In genomic region chr10:127303105-127303504, GRCh38 we compare ENCODE assay signal across 20 cellular contexts.
"Had no signal": no experiment of that assay in that cellular context is flagged by ENCODE, and none has a peak within 500 bp of the region (broad histone marks: within the 10 kb centered on the region; RNA-seq: fewer than 3 reads in every experiment).

No MANE protein-coding gene starts in this region.

- H3K27me3 Mint-ChIP-seq: activated CD4-positive, alpha-beta memory T cell treated with anti-CD3 and anti-CD28 coated beads for 36 hours had no signal

- H3K4me1 Mint-ChIP-seq: activated naive CD8-positive, alpha-beta T cell treated with anti-CD3 and anti-CD28 coated beads for 36 hours; naive thymus-derived CD8-positive, alpha-beta T cell had no signal

- H3K4me3 Mint-ChIP-seq: activated CD4-positive, alpha-beta memory T cell treated with anti-CD3 and anti-CD28 coated beads for 36 hours; activated naive CD8-positive, alpha-beta T cell treated with anti-CD3 and anti-CD28 coated beads for 36 hours; endodermal cell; immature natural killer cell; mesothelial cell of epicardium; naive thymus-derived CD8-positive, alpha-beta T cell; neural progenitor cell had no signal

- ATAC-seq: naive thymus-derived CD8-positive, alpha-beta T cell; upper lobe of right lung had no signal

- H3K27ac Mint-ChIP-seq: activated CD4-positive, alpha-beta memory T cell treated with anti-CD3 and anti-CD28 coated beads for 36 hours; activated naive CD8-positive, alpha-beta T cell treated with anti-CD3 and anti-CD28 coated beads for 36 hours; endodermal cell; mesothelial cell of epicardium; naive thymus-derived CD8-positive, alpha-beta T cell; neural progenitor cell had no signal

- H3K4me1 ChIP-seq: neural progenitor cell, prostate gland, thyroid gland, upper lobe of right lung had no signal

- H3K27ac ChIP-seq: epithelial cell of prostate, left ventricle myocardium inferior, neural progenitor cell, prostate gland, thyroid gland, upper lobe of right lung had no signal

- H3K27me3 ChIP-seq: neural progenitor cell, thyroid gland, upper lobe of right lung had no signal

- DNase-seq: activated CD4-positive, alpha-beta memory T cell treated with anti-CD3 and anti-CD28 coated beads for 36 hours; activated CD4-positive, alpha-beta T cell treated with anti-CD3 and anti-CD28 coated beads for 48 hours; activated naive CD4-positive, alpha-beta T cell treated with Interleukin-2 at 50 U/mL for 16 hours; activated naive CD8-positive, alpha-beta T cell treated with anti-CD3 and anti-CD28 coated beads for 36 hours; activated T-cell treated with anti-CD3 and anti-CD28 coated beads, Interleukin-2, amount 50 U/mL, for 48 hours; cortex of kidney; endodermal cell; immature natural killer cell; left ventricle myocardium inferior; naive thymus-derived CD8-positive, alpha-beta T cell; stimulated activated CD4-positive, alpha-beta T cell treated with anti-CD3 and anti-CD28 coated beads, Interleukin-2, amount 100 ng/mL, for 48 hours; stimulated activated CD8-positive, alpha-beta memory T cell treated with anti-CD3 and anti-CD28 coated beads, Interleukin-4, amount 100 ng/mL, for 48 hours; stimulated activated naive CD4-positive, alpha-beta T cell treated with Interleukin-2 at 50 U/mL for 16 hours; T-helper 2 cell; thyroid gland; upper lobe of right lung had no signal

- H3K36me3 Mint-ChIP-seq: activated CD4-positive, alpha-beta memory T cell treated with anti-CD3 and anti-CD28 coated beads for 36 hours; activated naive CD8-positive, alpha-beta T cell treated with anti-CD3 and anti-CD28 coated beads for 36 hours; mesothelial cell of epicardium; naive thymus-derived CD8-positive, alpha-beta T cell; neural progenitor cell had no signal

- H3K9me3 Mint-ChIP-seq: activated CD4-positive, alpha-beta memory T cell treated with anti-CD3 and anti-CD28 coated beads for 36 hours; activated naive CD8-positive, alpha-beta T cell treated with anti-CD3 and anti-CD28 coated beads for 36 hours; endodermal cell; immature natural killer cell; mesothelial cell of epicardium; naive thymus-derived CD8-positive, alpha-beta T cell; neural progenitor cell had no signal
